1 cellular context compared by ENCODE assay signal in the genomic region with DNA sequence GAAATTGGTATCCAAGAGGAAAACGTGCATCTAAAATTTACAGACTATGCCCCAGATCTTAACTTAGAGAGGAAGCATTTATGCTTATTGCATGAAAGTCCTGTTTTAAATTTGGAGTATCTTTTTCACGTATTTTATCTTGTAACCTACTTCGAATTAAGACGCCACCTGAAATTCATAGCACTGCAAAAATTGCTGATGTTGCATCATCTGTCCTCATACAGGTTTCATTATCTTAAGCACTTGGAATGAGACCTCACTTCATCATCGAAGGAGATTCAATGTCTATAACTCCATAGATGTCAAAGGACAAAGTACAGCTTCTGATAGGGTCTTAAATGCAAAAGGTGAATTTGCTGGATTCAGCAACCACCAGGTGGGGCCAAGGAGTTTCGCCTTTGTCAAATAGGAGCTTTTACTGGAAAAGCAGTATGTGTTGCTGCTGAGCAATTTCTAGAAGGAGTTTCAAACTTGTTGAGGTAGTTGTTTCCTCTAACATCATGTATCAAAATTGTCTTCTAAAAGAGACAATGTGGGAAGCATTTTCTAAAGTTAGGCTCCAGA.
TF ChIP-seq lines count a peak whose summit lies in the region.

No MANE protein-coding gene starts in this region.

TF ChIP-seq in K562, 482 proteins besides CTCF, POLR2A, EP300 and RAD21 (continued from another document):
- TF ChIP-seq CHAMP1 (IDR thresholded peaks at IDR 0.05) = no peak
- peak; percentile 73 for TF ChIP-seq C11orf30 (IDR thresholded peaks at IDR 0.05; ENCODE audit: low read depth)
- no peak for TF ChIP-seq ZNF511 (CRISPR knock-in tag; IDR thresholded peaks at IDR 0.05)
- no peak for TF ChIP-seq SMARCC2 (IDR thresholded peaks at IDR 0.05; ENCODE audit: low read depth)
- peak; percentile 75 for TF ChIP-seq MAFG (tag; conservative IDR thresholded peaks at IDR 0.05)
- TF ChIP-seq SMARCA4 (IDR thresholded peaks at IDR 0.05) = no peak
- no peak for TF ChIP-seq KDM5B (IDR thresholded peaks at IDR 0.05; ENCODE audit: insufficient replicate concordance, low read depth, low read length)
- no peak for TF ChIP-seq SLC30A9 (CRISPR knock-in tag; IDR thresholded peaks at IDR 0.05)
- TF ChIP-seq, protein P1, sequence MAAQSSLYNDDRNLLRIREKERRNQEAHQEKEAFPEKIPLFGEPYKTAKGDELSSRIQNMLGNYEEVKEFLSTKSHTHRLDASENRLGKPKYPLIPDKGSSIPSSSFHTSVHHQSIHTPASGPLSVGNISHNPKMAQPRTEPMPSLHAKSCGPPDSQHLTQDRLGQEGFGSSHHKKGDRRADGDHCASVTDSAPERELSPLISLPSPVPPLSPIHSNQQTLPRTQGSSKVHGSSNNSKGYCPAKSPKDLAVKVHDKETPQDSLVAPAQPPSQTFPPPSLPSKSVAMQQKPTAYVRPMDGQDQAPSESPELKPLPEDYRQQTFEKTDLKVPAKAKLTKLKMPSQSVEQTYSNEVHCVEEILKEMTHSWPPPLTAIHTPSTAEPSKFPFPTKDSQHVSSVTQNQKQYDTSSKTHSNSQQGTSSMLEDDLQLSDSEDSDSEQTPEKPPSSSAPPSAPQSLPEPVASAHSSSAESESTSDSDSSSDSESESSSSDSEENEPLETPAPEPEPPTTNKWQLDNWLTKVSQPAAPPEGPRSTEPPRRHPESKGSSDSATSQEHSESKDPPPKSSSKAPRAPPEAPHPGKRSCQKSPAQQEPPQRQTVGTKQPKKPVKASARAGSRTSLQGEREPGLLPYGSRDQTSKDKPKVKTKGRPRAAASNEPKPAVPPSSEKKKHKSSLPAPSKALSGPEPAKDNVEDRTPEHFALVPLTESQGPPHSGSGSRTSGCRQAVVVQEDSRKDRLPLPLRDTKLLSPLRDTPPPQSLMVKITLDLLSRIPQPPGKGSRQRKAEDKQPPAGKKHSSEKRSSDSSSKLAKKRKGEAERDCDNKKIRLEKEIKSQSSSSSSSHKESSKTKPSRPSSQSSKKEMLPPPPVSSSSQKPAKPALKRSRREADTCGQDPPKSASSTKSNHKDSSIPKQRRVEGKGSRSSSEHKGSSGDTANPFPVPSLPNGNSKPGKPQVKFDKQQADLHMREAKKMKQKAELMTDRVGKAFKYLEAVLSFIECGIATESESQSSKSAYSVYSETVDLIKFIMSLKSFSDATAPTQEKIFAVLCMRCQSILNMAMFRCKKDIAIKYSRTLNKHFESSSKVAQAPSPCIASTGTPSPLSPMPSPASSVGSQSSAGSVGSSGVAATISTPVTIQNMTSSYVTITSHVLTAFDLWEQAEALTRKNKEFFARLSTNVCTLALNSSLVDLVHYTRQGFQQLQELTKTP (IDR thresholded peaks at IDR 0.05; ENCODE audit: low read depth in 1 of 2, partially characterized antibody in 2 of 2) = no peak
- TF ChIP-seq ZNF140 (CRISPR knock-in tag; IDR thresholded peaks at IDR 0.05) = no peak
- no peak for TF ChIP-seq DDX20 (tag; IDR thresholded peaks at IDR 0.05; ENCODE audit: low read depth)
- peak; percentile 77 for TF ChIP-seq MAFF (IDR thresholded peaks at IDR 0.05; ENCODE audit: low read length)
- TF ChIP-seq, protein P2, sequence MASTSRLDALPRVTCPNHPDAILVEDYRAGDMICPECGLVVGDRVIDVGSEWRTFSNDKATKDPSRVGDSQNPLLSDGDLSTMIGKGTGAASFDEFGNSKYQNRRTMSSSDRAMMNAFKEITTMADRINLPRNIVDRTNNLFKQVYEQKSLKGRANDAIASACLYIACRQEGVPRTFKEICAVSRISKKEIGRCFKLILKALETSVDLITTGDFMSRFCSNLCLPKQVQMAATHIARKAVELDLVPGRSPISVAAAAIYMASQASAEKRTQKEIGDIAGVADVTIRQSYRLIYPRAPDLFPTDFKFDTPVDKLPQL (IDR thresholded peaks at IDR 0.05; ENCODE audit: extremely low read depth, insufficient read length) = no peak
- TF ChIP-seq TAL1 (IDR thresholded peaks at IDR 0.05) = no peak
- TF ChIP-seq NCOA4 (IDR thresholded peaks at IDR 0.05; ENCODE audit: partially characterized antibody) = no peak
- TF ChIP-seq NR3C1 (CRISPR knock-in tag; IDR thresholded peaks at IDR 0.05) = no peak
- no peak for TF ChIP-seq TOE1 (IDR thresholded peaks at IDR 0.05; ENCODE audit: borderline replicate concordance)
- no peak for TF ChIP-seq TOE1 (CRISPR knock-in tag; IDR thresholded peaks at IDR 0.05; ENCODE audit: borderline replicate concordance, low read depth)
- TF ChIP-seq SAFB2 (IDR thresholded peaks at IDR 0.05; ENCODE audit: borderline replicate concordance, low read depth, low read length, severe bottlenecking) = no peak
- TF ChIP-seq EGR1 (conservative IDR thresholded peaks at IDR 0.05) = no peak
- no peak for TF ChIP-seq REST (CRISPR knock-in tag; IDR thresholded peaks at IDR 0.05; ENCODE audit: low read depth)
- no peak for TF ChIP-seq CEBPG (CRISPR knock-in tag; IDR thresholded peaks at IDR 0.05)
- TF ChIP-seq CEBPG (tag; conservative IDR thresholded peaks at IDR 0.05 in 1 of 2, IDR thresholded peaks at IDR 0.05 in 1 of 2) = peak in 1 of 2 experiments; percentile 79; a peak in 2 of 4 replicates
- no peak for TF ChIP-seq ZKSCAN3 (CRISPR knock-in tag; IDR thresholded peaks at IDR 0.05)
- peak; percentile 63; the same call in 1 of the 2 replicates for TF ChIP-seq MAFK (IDR thresholded peaks at IDR 0.05; ENCODE audit: low read length)
